7 cellular contexts compared by ENCODE assay signal in genomic region chr17:3888343-3889171, GRCh38. TPM values are rescaled to one million over a fixed set of nuclear protein-coding genes. Genes with fewer than 3 reads are reported as not detected.
DNase-seq lines count a peak whose midpoint lies in the region; ATAC-seq and TF ChIP-seq lines count a peak whose summit lies in the region.

No MANE protein-coding gene starts in this region.

- no peak for TF ChIP-seq CTCF in glutamatergic neuron (IDR thresholded peaks at IDR 0.05; ENCODE audit: partially characterized antibody, unreplicated experiment)

- no peak for ATAC-seq in GM21360 (IDR thresholded peaks at IDR 0.05; ENCODE audit: unreplicated experiment)
- no peak for ATAC-seq in GM18858 (IDR thresholded peaks at IDR 0.05; ENCODE audit: unreplicated experiment)

- peaks cover 29% of the 10 kb centered on the region for H3K4me1 Mint-ChIP-seq in glutamatergic neuron (ENCODE audit: low read depth, unreplicated experiment)

- H3K9me3 Mint-ChIP-seq in glutamatergic neuron (ENCODE audit: unreplicated experiment), result peaks cover 7% of the 10 kb centered on the region

- H3K4me3 Mint-ChIP-seq in glutamatergic neuron (ENCODE audit: unreplicated experiment), result peak overlapping the region; percentile 23

- peak; percentile 93 for DNase-seq in HK-2 (ENCODE audit: unreplicated experiment)
- DNase-seq in SW480 (ENCODE audit: low spot score), result peak; percentile 89
- peak; percentile 75 for DNase-seq in glutamatergic neuron
- DNase-seq in retina, result peak; percentile 77
- no peak for DNase-seq in effector CD8-positive, alpha-beta T cell (lab: John Stamatoyannopoulos, UW)

- H3K27me3 Mint-ChIP-seq in glutamatergic neuron (ENCODE audit: unreplicated experiment), result peaks cover 14% of the 10 kb centered on the region

- H3K27ac Mint-ChIP-seq in glutamatergic neuron (ENCODE audit: unreplicated experiment), result peak overlapping the region; percentile 64

- no peaks in the 10 kb centered on the region for H3K36me3 Mint-ChIP-seq in glutamatergic neuron (ENCODE audit: unreplicated experiment)

RNA-seq across cellular contexts. Expression of gene CAMKK1, which starts 4.3 kb away (rescaled TPM):
- total RNA-seq in glutamatergic neuron (ENCODE audit: unreplicated experiment), result 41.3 TPM

RNA-seq across cellular contexts. Expression of gene P2RX1, which starts 27.7 kb away (rescaled TPM):
- total RNA-seq in glutamatergic neuron (ENCODE audit: unreplicated experiment), result 2.1 TPM

RNA-seq across cellular contexts. Expression of gene NCBP3, which starts 42.5 kb away (rescaled TPM):
- 133 TPM for total RNA-seq in glutamatergic neuron (ENCODE audit: unreplicated experiment)
